17 cellular contexts compared by ENCODE assay signal in genomic region chr7:104142147-104142546, GRCh38.
DNase-seq lines count a peak whose midpoint lies in the region; ATAC-seq, FAIRE-seq and TF ChIP-seq lines count a peak whose summit lies in the region.
"Had no signal": no experiment of that assay in that cellular context is flagged by ENCODE, and none has a peak within 500 bp of the region (broad histone marks: within the 10 kb centered on the region; RNA-seq: fewer than 3 reads in every experiment).

No MANE protein-coding gene starts in this region.

- no peaks in the 10 kb centered on the region for H3K27me3 ChIP-seq in endothelial cell of umbilical vein (ENCODE audit: control insufficient read depth in 2 of 2, insufficient read depth in 2 of 2, low read length in 2 of 2)

- H3K9me1 ChIP-seq in endothelial cell of umbilical vein (replicated peaks; ENCODE audit: control insufficient read depth, extremely low read depth, insufficient read depth, low read length) = no peaks in the 10 kb centered on the region

- ATAC-seq in GM18520 (IDR thresholded peaks at IDR 0.05; ENCODE audit: unreplicated experiment) = no peak

- BruUV-seq in endothelial cell of umbilical vein (replicated peaks; lab: Mats Ljungman, UMichigan) = no TSS peak

- peaks cover 9% of the 10 kb centered on the region for H3K4me1 ChIP-seq in endothelial cell of umbilical vein (ENCODE audit: control insufficient read depth, extremely low read depth, insufficient read depth, low read length)

- DNase-seq in NCI-H1092 treated with DMSO at 0.1 percent for 48 hours (lab: John Stamatoyannopoulos, UW) = peak; percentile 30
- DNase-seq in NCI-H1092 (lab: John Stamatoyannopoulos, UW) = no peak
- peak; percentile 85 for DNase-seq in endothelial cell of umbilical vein (ENCODE audit: low read depth, low spot score)
- peak; percentile 29 to 85 for DNase-seq in lung microvascular endothelial cell (ENCODE audit: low read depth in 2 of 2)
- DNase-seq in NCI-H524 treated with DMSO at 0.1 percent for 48 hours (lab: John Stamatoyannopoulos, UW) = no peak
- DNase-seq in activated CD8-positive, alpha-beta memory T cell treated with anti-CD3 and anti-CD28 coated beads, Interleukin-2, amount 50 U/mL, for 48 hours = no peak
- DNase-seq: 8988T, DMS79 treated with DMSO at 0.1 percent for 48 hours, GM23248, HCEC 1CT, KBM-7, MV-4-11, NCI-H1436 treated with DMSO at 0.1 percent for 48 hours, NCI-H510A, NCI-H82 had no signal

- intact Hi-C loops in endothelial cell of umbilical vein (cut with micrococcal nuclease) = no loop called here

- POLR2A ChIA-PET in endothelial cell of umbilical vein (lab: Charles Lee) = no interaction called here

- H3K79me2 ChIP-seq in endothelial cell of umbilical vein (ENCODE audit: control insufficient read depth, insufficient read depth, low read length) = no peaks in the 10 kb centered on the region

- no peak for FAIRE-seq in endothelial cell of umbilical vein (lab: Jason Lieb, UNC)

- H3K27ac ChIP-seq in VCaP (peak overlapping the region; percentile 76), endothelial cell of umbilical vein (ENCODE audit: insufficient read depth, low read depth, low read length) (no peak overlapping the region)
- H3K27ac ChIP-seq: GM23248 had no signal

- TF ChIP-seq CTCF in VCaP (conservative IDR thresholded peaks at IDR 0.05) (no peak), endothelial cell of umbilical vein (IDR thresholded peaks at IDR 0.05; ENCODE audit: extremely low read depth in 1 of 2, insufficient read depth in 1 of 2, low read depth in 1 of 2, low read length in 2 of 2) (no peak)

- no peak overlapping the region for H3K4me3 ChIP-seq in endothelial cell of umbilical vein (replicated peaks in 1 of 3; ENCODE audit: insufficient read depth in 1 of 3, low read depth in 1 of 3, low read length in 3 of 3)
- H3K4me3 ChIP-seq: GM23248 had no signal

- CTCF ChIA-PET in endothelial cell of umbilical vein (lab: Charles Lee) = interaction anchor here (1.4 kb wide), 1 partner anchor 569 kb away, joined by 4 read pairs; no protein-coding TSS in a partner anchor

- no peak overlapping the region for H3K4me2 ChIP-seq in endothelial cell of umbilical vein (ENCODE audit: insufficient read depth, low read length)

- H3K36me3 ChIP-seq in endothelial cell of umbilical vein (ENCODE audit: control insufficient read depth in 2 of 2, extremely low read depth in 1 of 2, insufficient read depth in 2 of 2, low read length in 2 of 2) = peaks cover 0 to 2% of the 10 kb centered on the region in 2 experiments

- dilution Hi-C loops in endothelial cell of umbilical vein (cut with MboI; ENCODE audit: extremely low pct_ligation_motif_present, low sequenced_read_pairs) = no loop called here

- no peaks in the 10 kb centered on the region for H3K9me3 ChIP-seq in endothelial cell of umbilical vein (replicated peaks; ENCODE audit: control insufficient read depth, insufficient read depth, low read length)

- H4K20me1 ChIP-seq in endothelial cell of umbilical vein (replicated peaks; ENCODE audit: control insufficient read depth, extremely low read depth, insufficient read depth, low read length) = no peaks in the 10 kb centered on the region

- no peak overlapping the region for H2AFZ ChIP-seq in endothelial cell of umbilical vein (ENCODE audit: low read depth, low read length)
- H2AFZ ChIP-seq: GM23248 had no signal

- no peak for TF ChIP-seq POLR2A in endothelial cell of umbilical vein (IDR thresholded peaks at IDR 0.05; ENCODE audit: low read depth, low read length)

- no peak overlapping the region for H3K9ac ChIP-seq in endothelial cell of umbilical vein (replicated peaks; ENCODE audit: extremely low read depth, insufficient read depth, low read length)
- H3K9ac ChIP-seq: GM23248 had no signal

TF ChIP-seq in endothelial cell of umbilical vein, 7 proteins besides CTCF, POLR2A, EP300 and RAD21:
- no peak for TF ChIP-seq MYC (IDR thresholded peaks at IDR 0.05; ENCODE audit: low read depth, low read length)
- no peak for TF ChIP-seq POLR2AphosphoS5 (IDR thresholded peaks at IDR 0.05; ENCODE audit: insufficient read depth, low read depth, low read length)
- no peak for TF ChIP-seq EZH2 (IDR thresholded peaks at IDR 0.05; ENCODE audit: borderline replicate concordance, low read depth, low read length, severe bottlenecking)
- TF ChIP-seq GATA2 (IDR thresholded peaks at IDR 0.05; ENCODE audit: insufficient read depth, insufficient read length, low read depth, low read length) = no peak
- TF ChIP-seq JUN (IDR thresholded peaks at IDR 0.05; ENCODE audit: borderline replicate concordance, insufficient read depth, insufficient read length, low read depth) = no peak
- TF ChIP-seq, protein P1, sequence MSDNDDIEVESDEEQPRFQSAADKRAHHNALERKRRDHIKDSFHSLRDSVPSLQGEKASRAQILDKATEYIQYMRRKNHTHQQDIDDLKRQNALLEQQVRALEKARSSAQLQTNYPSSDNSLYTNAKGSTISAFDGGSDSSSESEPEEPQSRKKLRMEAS (IDR thresholded peaks at IDR 0.05; ENCODE audit: insufficient read depth, insufficient read length) = no peak
- TF ChIP-seq FOS (IDR thresholded peaks at IDR 0.05; ENCODE audit: borderline replicate concordance, insufficient read depth, low read length) = no peak
TF ChIP-seq in endothelial cell of umbilical vein: peak in this region for 0.

Comparison
In these comparisons a context has a peak if more than half of its experiments do, and no peak if none do; other contexts are left out.
1. DNase-seq: peak in NCI-H1092 treated with DMSO at 0.1 percent for 48 hours (single experiment), endothelial cell of umbilical vein (single experiment) and lung microvascular endothelial cell (2 of 2); none in NCI-H1092 (single experiment), NCI-H524 treated with DMSO at 0.1 percent for 48 hours (single experiment) and activated CD8-positive, alpha-beta memory T cell treated with anti-CD3 and anti-CD28 coated beads, Interleukin-2, amount 50 U/mL, for 48 hours (single experiment).